16 cellular contexts compared by ENCODE assay signal in genomic region chr4:77175201-77175610, GRCh38. TPM values are rescaled to one million over a fixed set of nuclear protein-coding genes. Genes with fewer than 3 reads are reported as not detected.
DNase-seq lines count a peak whose midpoint lies in the region; ATAC-seq and TF ChIP-seq lines count a peak whose summit lies in the region.
"Had no signal": no experiment of that assay in that cellular context is flagged by ENCODE, and none has a peak within 500 bp of the region (broad histone marks: within the 10 kb centered on the region; RNA-seq: fewer than 3 reads in every experiment).

No MANE protein-coding gene starts in this region.

- H3K4me3 Mint-ChIP-seq in H9, result peak overlapping the region in 1 of 2 experiments; percentile 11; a peak in 1 of 5 replicates
- H3K4me3 Mint-ChIP-seq: B cell; CD4-positive, alpha-beta T cell had no signal

- no peak overlapping the region for H3K23ac ChIP-seq in H9 (ENCODE audit: insufficient read length, low read depth, low read length)

- in situ Hi-C loops in SK-MEL-5 (cut with HindIII; ENCODE audit: low pct_unique_long_range_greater_than_20kb, low sequenced_read_pairs), result no loop called here

- H3K4me2 ChIP-seq in H9 (ENCODE audit: insufficient read depth, insufficient read length, low read length), result no peak overlapping the region
- no peak overlapping the region for H3K4me2 ChIP-seq in smooth muscle cell

- H3K4me3 ChIP-seq in smooth muscle cell (no peak overlapping the region), WERI-Rb-1 (ENCODE audit: low read depth, low read length) (no peak overlapping the region)
- H3K4me3 ChIP-seq: HAP-1 had no signal

- H2BK5ac ChIP-seq in H9 (ENCODE audit: insufficient read length, low read length), result no peak overlapping the region

- H4K91ac ChIP-seq in H9 (ENCODE audit: insufficient read length, low read depth, low read length), result no peak overlapping the region

- no peak overlapping the region for H3K4ac ChIP-seq in H9 (ENCODE audit: low read depth, low read length)

- no peaks in the 10 kb centered on the region for H3K9me3 Mint-ChIP-seq in H9
- H3K9me3 Mint-ChIP-seq: CD4-positive, alpha-beta T cell had no signal

- H3K27me3 ChIP-seq in H9 (ENCODE audit: insufficient read depth, low read length), result peaks cover 13% of the 10 kb centered on the region; the same call in 1 of the 2 replicates
- H3K27me3 ChIP-seq in smooth muscle cell (ENCODE audit: low read depth), result no peaks in the 10 kb centered on the region
- H3K27me3 ChIP-seq in WERI-Rb-1 (ENCODE audit: insufficient read depth, low read depth, severe bottlenecking), result no peaks in the 10 kb centered on the region

- H2BK120ac ChIP-seq in H9 (ENCODE audit: low read depth, low read length, poor library complexity, severe bottlenecking), result no peak overlapping the region

- no peak overlapping the region for H3K56ac ChIP-seq in H9 (ENCODE audit: insufficient read length, low read depth, low read length)

- TF ChIP-seq CTCF in H9 (conservative IDR thresholded peaks at IDR 0.05), result no peak
- TF ChIP-seq CTCF in smooth muscle cell (IDR thresholded peaks at IDR 0.05; ENCODE audit: borderline replicate concordance, insufficient read depth, poor library complexity, severe bottlenecking), result no peak
- TF ChIP-seq CTCF in WERI-Rb-1 (IDR thresholded peaks at IDR 0.05; ENCODE audit: low read depth, low read length), result no peak

- H4K8ac ChIP-seq in H9 (replicated peaks; ENCODE audit: insufficient read length, low read depth, low read length), result no peak overlapping the region

- peaks cover 2 to 8% (median 7%) of the 10 kb centered on the region in 3 experiments; a peak in 3 of 7 replicates for H3K36me3 Mint-ChIP-seq in H9 (ENCODE audit: insufficient read depth in 1 of 3, low read depth in 3 of 3)

- ATAC-seq in GM21447 (IDR thresholded peaks at IDR 0.05; ENCODE audit: unreplicated experiment), result no peak
- ATAC-seq in GM21529 (IDR thresholded peaks at IDR 0.05; ENCODE audit: unreplicated experiment), result no peak
- ATAC-seq: Panc1 had no signal

- H2BK20ac ChIP-seq in H9 (ENCODE audit: low read depth, low read length, poor library complexity, severe bottlenecking), result no peak overlapping the region

- peaks cover 23% of the 10 kb centered on the region for H3F3A ChIP-seq in smooth muscle cell (ENCODE audit: low read depth)

- no peak overlapping the region for H2AK5ac ChIP-seq in H9 (ENCODE audit: insufficient read length, low read length)

- WGBS in H9 (ENCODE audit: extremely low coverage, insufficient read length, low lambda C conversion rate), result no CpG with 5 or more reads among the region's 3 CpGs
- WGBS in smooth muscle cell (ENCODE audit: low lambda C conversion rate), result 18% methylated on average over 3 of the region's 3 CpGs

- H3K4me1 ChIP-seq in H9 (ENCODE audit: insufficient read depth, low read length) (no peaks in the 10 kb centered on the region), smooth muscle cell (ENCODE audit: low read depth) (peaks cover 75% of the 10 kb centered on the region)
- H3K4me1 ChIP-seq: HAP-1 had no signal

- no peak overlapping the region for H4K5ac ChIP-seq in H9 (ENCODE audit: insufficient read length, low read depth, low read length)

- peaks cover 38 to 59% of the 10 kb centered on the region in 2 experiments for H3K4me1 Mint-ChIP-seq in H9

- H3K9ac ChIP-seq in H9 (ENCODE audit: extremely low read depth, insufficient read length, low read length), result no peak overlapping the region
- no peak overlapping the region for H3K9ac ChIP-seq in smooth muscle cell (ENCODE audit: low read depth)

- H3K18ac ChIP-seq in H9 (ENCODE audit: insufficient read length, low read depth, low read length), result no peak overlapping the region

- H2AFZ ChIP-seq in H9 (ENCODE audit: low read length), result no peak overlapping the region
- H2AFZ ChIP-seq in smooth muscle cell (ENCODE audit: low read depth), result peak overlapping the region; percentile 49

- no peaks in the 10 kb centered on the region for H4K20me1 ChIP-seq in H9 (ENCODE audit: control insufficient read depth, insufficient read depth, insufficient read length)
- H4K20me1 ChIP-seq in smooth muscle cell (ENCODE audit: low read depth), result no peaks in the 10 kb centered on the region

- H3K36me3 ChIP-seq in smooth muscle cell (ENCODE audit: low read depth) (no peaks in the 10 kb centered on the region), WERI-Rb-1 (no peaks in the 10 kb centered on the region)
- H3K36me3 ChIP-seq: HAP-1 had no signal

- H3K14ac ChIP-seq in H9 (ENCODE audit: insufficient read depth, low read length), result no peak overlapping the region

- H3K9me3 ChIP-seq in H9 (ENCODE audit: control insufficient read depth, low read depth, low read length), result no peaks in the 10 kb centered on the region
- H3K9me3 ChIP-seq in smooth muscle cell (replicated peaks; ENCODE audit: low read depth), result no peaks in the 10 kb centered on the region
- no peaks in the 10 kb centered on the region for H3K9me3 ChIP-seq in WERI-Rb-1 (ENCODE audit: severe bottlenecking)
- H3K9me3 ChIP-seq: HAP-1 had no signal

- no peak overlapping the region for H2BK12ac ChIP-seq in H9 (ENCODE audit: insufficient read length, low read depth, low read length)

- peak overlapping the region in 2 of 3 experiments; percentile 14 to 36; a peak in 2 of 7 replicates for H3K27ac Mint-ChIP-seq in H9
- H3K27ac Mint-ChIP-seq: B cell; CD4-positive, alpha-beta T cell had no signal

- DNase-seq in H9 (peak; percentile 84), SK-MEL-5 (ENCODE audit: low read depth, low spot score) (peak; percentile 24), islet precursor cell (peak; percentile 69), smooth muscle cell (lab: John Stamatoyannopoulos, UW; ENCODE audit: unreplicated experiment) (no peak), WERI-Rb-1 (no peak)
- DNase-seq: CD4-positive, alpha-beta T cell; DND-41; NCI-H1436; NCI-H2227 treated with DMSO at 0.1 percent for 48 hours; NCI-H526; Right ventricle myocardium superior had no signal

- no peak overlapping the region for H3T11ph ChIP-seq in H9 (ENCODE audit: low read length)

- no peaks in the 10 kb centered on the region for H3K79me1 ChIP-seq in H9 (ENCODE audit: insufficient read depth, low read depth, low read length, poor library complexity, severe bottlenecking)

- peaks cover 72% of the 10 kb centered on the region for H3K27me3 Mint-ChIP-seq in H9 (ENCODE audit: low read depth)
- H3K27me3 Mint-ChIP-seq: B cell; CD4-positive, alpha-beta T cell had no signal

- no peaks in the 10 kb centered on the region for H3K23me2 ChIP-seq in H9 (ENCODE audit: insufficient read length, low read depth, low read length, poor library complexity, severe bottlenecking)

- H3K27ac ChIP-seq in H9 (ENCODE audit: insufficient read length, low read depth, low read length), result no peak overlapping the region
- H3K27ac ChIP-seq in smooth muscle cell (ENCODE audit: low read depth), result no peak overlapping the region
- no peak overlapping the region for H3K27ac ChIP-seq in WERI-Rb-1

- H3K79me2 ChIP-seq in H9 (ENCODE audit: insufficient read depth, low read length) (no peaks in the 10 kb centered on the region), smooth muscle cell (ENCODE audit: low read depth) (no peaks in the 10 kb centered on the region)

- no peak overlapping the region for H2BK15ac ChIP-seq in H9 (ENCODE audit: low read depth, low read length)

RNA-seq across cellular contexts. Expression of gene CCNG2, which starts 18.2 kb away (rescaled TPM):
- total RNA-seq in H9 (2021), result 9.9 and 10.6 TPM in 2 replicates
- total RNA-seq in SK-MEL-5 (2014; rRNA removed; shearing (Covaris generic)), result 21.6 and 23.6 TPM in 2 replicates
- polyA plus RNA-seq in SK-MEL-5 (2015; cell fraction: cytosol; rRNA removed), result 15.3 and 19.4 TPM in 2 replicates
- 20.1 and 24.2 TPM in 2 replicates for polyA plus RNA-seq in SK-MEL-5 (2015; cell fraction: nucleus; rRNA removed)
- total RNA-seq in smooth muscle cell, result 59.2 and 77.4 TPM in 2 replicates
- 50.3 and 59.8 TPM in 2 replicates for polyA plus RNA-seq in smooth muscle cell

Comparison
In these comparisons a context has a peak if more than half of its experiments do, and no peak if none do; other contexts are left out.
1. DNase-seq: peak in H9 (single experiment), SK-MEL-5 (single experiment) and islet precursor cell (single experiment); none in smooth muscle cell (single experiment) and WERI-Rb-1 (single experiment).